12 cellular contexts compared by ENCODE assay signal in genomic region chr7:159205833-159206232, GRCh38.
DNase-seq lines count a peak whose midpoint lies in the region; TF ChIP-seq lines count a peak whose summit lies in the region.
"Had no signal": no experiment of that assay in that cellular context is flagged by ENCODE, and none has a peak within 500 bp of the region (broad histone marks: within the 10 kb centered on the region; RNA-seq: fewer than 3 reads in every experiment).

No MANE protein-coding gene starts in this region.

- H3K4me1 Mint-ChIP-seq in Calu3 (ENCODE audit: low read depth, unreplicated experiment) = no peaks in the 10 kb centered on the region
- H3K4me1 Mint-ChIP-seq in endothelial cell (ENCODE audit: unreplicated experiment) = no peaks in the 10 kb centered on the region
- H3K4me1 Mint-ChIP-seq in immature natural killer cell = peaks cover under 1 to 7% of the 10 kb centered on the region in 2 donors
- H3K4me1 Mint-ChIP-seq: B cell had no signal

- DNase-seq in Calu3 (no peak), endothelial cell (ENCODE audit: low spot score) (no peak), immature natural killer cell (no peak), NCI-H1930 (lab: John Stamatoyannopoulos, UW) (no peak), cardiac septum (ENCODE audit: low spot score) (no peak), COR-L47 (lab: John Stamatoyannopoulos, UW) (no peak)
- DNase-seq: AML-193; CD4-positive, alpha-beta T cell; CD8-positive, alpha-beta T cell; DMS79 treated with DMSO at 0.1 percent for 48 hours; GF-D8 had no signal

- H3K4me3 Mint-ChIP-seq in Calu3 (ENCODE audit: low read depth, unreplicated experiment) (no peak overlapping the region), endothelial cell (ENCODE audit: unreplicated experiment) (no peak overlapping the region), immature natural killer cell (no peak overlapping the region)
- H3K4me3 Mint-ChIP-seq: B cell; CD4-positive, alpha-beta T cell; CD8-positive, alpha-beta T cell had no signal

- BruUV-seq in Calu3 (replicated peaks; lab: Mats Ljungman, UMichigan) = no TSS peak

- TF ChIP-seq CTCF in Calu3 (IDR thresholded peaks at IDR 0.05; ENCODE audit: unreplicated experiment) = no peak
- no peak for TF ChIP-seq CTCF in endothelial cell (IDR thresholded peaks at IDR 0.05; ENCODE audit: unreplicated experiment)

- H3K36me3 Mint-ChIP-seq in Calu3 (ENCODE audit: insufficient read depth, unreplicated experiment) = no peaks in the 10 kb centered on the region
- H3K36me3 Mint-ChIP-seq in endothelial cell (ENCODE audit: low read depth, unreplicated experiment) = peaks cover 11% of the 10 kb centered on the region
- no peaks in the 10 kb centered on the region for H3K36me3 Mint-ChIP-seq in immature natural killer cell
- H3K36me3 Mint-ChIP-seq: CD8-positive, alpha-beta T cell had no signal

- H3K9me3 Mint-ChIP-seq in Calu3 (ENCODE audit: low read depth, unreplicated experiment) = peaks cover 9% of the 10 kb centered on the region
- H3K9me3 Mint-ChIP-seq in endothelial cell (ENCODE audit: unreplicated experiment) = peaks cover 7% of the 10 kb centered on the region
- H3K9me3 Mint-ChIP-seq in immature natural killer cell = no peaks in the 10 kb centered on the region
- H3K9me3 Mint-ChIP-seq: CD4-positive, alpha-beta T cell; CD8-positive, alpha-beta T cell had no signal

- intact Hi-C loops in Calu3 (cut with micrococcal nuclease; ENCODE audit: unreplicated experiment) (no loop called here), cardiac septum (cut with DNase I) (no loop called here)

- CTCF ChIA-PET in Calu3 (lab: Charles Lee) = no interaction called here

- H3K27me3 Mint-ChIP-seq in Calu3 (ENCODE audit: unreplicated experiment) (no peaks in the 10 kb centered on the region), endothelial cell (ENCODE audit: unreplicated experiment) (peaks cover 7% of the 10 kb centered on the region), immature natural killer cell (ENCODE audit: low read depth in 3 of 3) (peaks cover 0 to 4% (median 0%) of the 10 kb centered on the region in 3 donors)
- H3K27me3 Mint-ChIP-seq: B cell; CD4-positive, alpha-beta T cell had no signal

- H3K27ac Mint-ChIP-seq in Calu3 (ENCODE audit: unreplicated experiment) = peak overlapping the region; percentile 22
- peak overlapping the region; percentile 53 for H3K27ac Mint-ChIP-seq in endothelial cell (ENCODE audit: unreplicated experiment)
- peak overlapping the region in 4 of 6 donors; percentile 12 to 57 (median 28) for H3K27ac Mint-ChIP-seq in immature natural killer cell
- H3K27ac Mint-ChIP-seq: B cell; CD4-positive, alpha-beta T cell; CD8-positive, alpha-beta T cell had no signal
